ENCODE assay signal across 8 cellular contexts in the genomic region with DNA sequence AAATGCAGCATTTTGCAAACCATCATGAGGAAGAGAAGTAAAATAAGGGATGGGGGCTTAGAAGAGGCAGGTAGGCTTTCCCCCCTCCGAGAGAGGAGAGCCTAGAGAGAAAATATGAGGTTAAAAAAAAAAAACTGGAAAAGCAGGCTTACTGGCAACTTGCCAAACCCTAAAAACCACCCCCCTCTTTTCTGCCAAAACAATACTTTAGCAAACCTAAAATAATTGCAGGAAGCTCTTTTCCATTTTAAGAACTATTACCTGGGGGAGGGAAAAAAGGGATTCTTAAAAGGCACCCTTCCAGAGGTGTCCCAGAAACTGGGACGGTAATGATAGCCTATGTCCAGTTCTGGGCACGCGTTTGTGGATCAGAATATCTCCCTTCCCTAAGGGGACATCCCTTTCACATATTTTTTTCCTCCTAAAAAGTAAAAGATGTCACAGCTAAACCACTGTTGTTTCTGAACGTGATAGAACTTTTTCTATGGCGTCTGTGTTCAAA. TPM values are rescaled to one million over a fixed set of nuclear protein-coding genes. Genes with fewer than 3 reads are reported as not detected.
DNase-seq lines count a peak whose midpoint lies in the region; ATAC-seq and TF ChIP-seq lines count a peak whose summit lies in the region.

No MANE protein-coding gene starts in this region.

- peaks cover 39% of the 10 kb centered on the region for H3K27me3 Mint-ChIP-seq in brain

- peak overlapping the region in 1 of 2 experiments; percentile 83 for H2BK12ac ChIP-seq in mesenchymal stem cell (ENCODE audit: low read length in 2 of 2)

- peaks cover 0 to 5% (median 0%) of the 10 kb centered on the region in 5 experiments for H3K9me3 Mint-ChIP-seq in brain

- peak overlapping the region; percentile 94 to 98 (median 97) for H3K27ac Mint-ChIP-seq in brain

- TF ChIP-seq CTCF in left ventricle myocardium inferior (IDR thresholded peaks at IDR 0.05; ENCODE audit: borderline replicate concordance), result no peak
- no peak for TF ChIP-seq CTCF in brain (conservative IDR thresholded peaks at IDR 0.05)

- peaks cover 4% of the 10 kb centered on the region for H3K79me1 ChIP-seq in mesenchymal stem cell (replicated peaks; ENCODE audit: low read length, poor library complexity, severe bottlenecking)

- H2BK5ac ChIP-seq in mesenchymal stem cell (ENCODE audit: low read depth, low read length, poor library complexity, severe bottlenecking), result no peak overlapping the region

- no peak overlapping the region for H3K14ac ChIP-seq in mesenchymal stem cell (ENCODE audit: low read length in 2 of 2)

- H3K18ac ChIP-seq in mesenchymal stem cell (ENCODE audit: low read depth in 1 of 2, low read length in 2 of 2), result peak overlapping the region in 1 of 2 experiments; percentile 21

- peaks cover 5% of the 10 kb centered on the region for H3K36me3 Mint-ChIP-seq in brain

- H4K8ac ChIP-seq in mesenchymal stem cell (ENCODE audit: low read length), result no peak overlapping the region

- peak overlapping the region; percentile 88 to 95 (median 91) for H3K4me3 Mint-ChIP-seq in brain

- intact Hi-C loops in left ventricle myocardium inferior (cut with micrococcal nuclease), result loop anchor here (10.0 kb wide), 1 partner anchor 254 kb away; no protein-coding TSS in a partner anchor
- intact Hi-C loops in left ventricle myocardium superior (cut with micrococcal nuclease), result loop anchor here (10.0 kb wide), 1 partner anchor 254 kb away; no protein-coding TSS in a partner anchor

- H4K91ac ChIP-seq in mesenchymal stem cell (ENCODE audit: low read length), result no peak overlapping the region

- H3K4me3 ChIP-seq in left ventricle myocardium inferior (peak overlapping the region; percentile 88), mesenchymal stem cell (ENCODE audit: insufficient read depth in 1 of 2, low read depth in 1 of 2, low read length in 2 of 2) (peak overlapping the region in 1 of 2 experiments; percentile 86)

- H3K27ac ChIP-seq in left ventricle myocardium inferior (replicated peaks), result peak overlapping the region; percentile 98
- H3K27ac ChIP-seq in mesenchymal stem cell (ENCODE audit: low read length, poor library complexity, severe bottlenecking), result peak overlapping the region; percentile 32

- peak overlapping the region; percentile 73 for H2AK5ac ChIP-seq in mesenchymal stem cell (ENCODE audit: low read length, severe bottlenecking)

- no peak overlapping the region for H2BK15ac ChIP-seq in mesenchymal stem cell (ENCODE audit: low read depth, poor library complexity, severe bottlenecking)

- H2BK120ac ChIP-seq in mesenchymal stem cell (ENCODE audit: low read depth, low read length), result no peak overlapping the region

- H3K4me1 ChIP-seq in left ventricle myocardium inferior (peaks cover 82% of the 10 kb centered on the region), mesenchymal stem cell (ENCODE audit: control insufficient read depth, insufficient read depth, low read depth, low read length) (no peaks in the 10 kb centered on the region)

- WGBS in mesenchymal stem cell, result 5% methylated on average over 5 of the region's 6 CpGs

- no peak overlapping the region for H3K23ac ChIP-seq in mesenchymal stem cell (ENCODE audit: low read length in 2 of 2)

- peaks cover 69% of the 10 kb centered on the region for H3K4me1 Mint-ChIP-seq in brain

- DNase-seq in left ventricle myocardium inferior, result no peak
- no peak for DNase-seq in left ventricle myocardium superior
- no peak for DNase-seq in mesenchymal stem cell
- DNase-seq in NCI-H526 treated with DMSO at 0.1 percent for 48 hours (lab: John Stamatoyannopoulos, UW), result no peak
- DNase-seq in SW480 (ENCODE audit: low spot score), result no peak
- no peak for DNase-seq in NCI-H510A treated with DMSO at 0.1 percent for 48 hours (lab: John Stamatoyannopoulos, UW)
- no peak for DNase-seq in NCI-H146 (lab: John Stamatoyannopoulos, UW)

- peak overlapping the region; percentile 96 for H3K9ac ChIP-seq in mesenchymal stem cell (ENCODE audit: low read length)

- no peaks in the 10 kb centered on the region for H3K27me3 ChIP-seq in left ventricle myocardium inferior (ENCODE audit: low read depth)
- H3K27me3 ChIP-seq in mesenchymal stem cell (ENCODE audit: control insufficient read depth in 1 of 2, insufficient read depth in 1 of 2, low read length in 2 of 2), result no peaks in the 10 kb centered on the region

- no peak for ATAC-seq in left ventricle myocardium superior

- no peak overlapping the region for H3K4ac ChIP-seq in mesenchymal stem cell (ENCODE audit: low read depth in 1 of 2, low read length in 2 of 2)

- no peaks in the 10 kb centered on the region for H3K9me3 ChIP-seq in left ventricle myocardium inferior (replicated peaks)
- no peaks in the 10 kb centered on the region for H3K9me3 ChIP-seq in mesenchymal stem cell (ENCODE audit: control insufficient read depth, low read length)

- H3K36me3 ChIP-seq in left ventricle myocardium inferior, result no peaks in the 10 kb centered on the region
- H3K36me3 ChIP-seq in mesenchymal stem cell (ENCODE audit: control insufficient read depth in 1 of 2, insufficient read depth in 2 of 2, low read depth in 1 of 2, low read length in 2 of 2), result no peaks in the 10 kb centered on the region

- peak overlapping the region; percentile 96 for H3K4me2 ChIP-seq in mesenchymal stem cell (ENCODE audit: low read length, poor library complexity, severe bottlenecking)

- H2AFZ ChIP-seq in mesenchymal stem cell (ENCODE audit: low read depth, low read length), result peak overlapping the region; percentile 53

RNA-seq across cellular contexts. Expression of gene NFIA, which starts 1.2 kb away (rescaled TPM):
- total RNA-seq in left ventricle myocardium inferior, result 90.2 TPM
- total RNA-seq in left ventricle myocardium superior, result 102 TPM
- polyA plus RNA-seq in brain (ENCODE audit: insufficient read depth, low read depth, low replicate concordance), result 4.1 TPM
- polyA plus RNA-seq in mesenchymal stem cell (2013, experiment 1 of 2), result 5.0 TPM
- polyA plus RNA-seq in mesenchymal stem cell (2013, experiment 2 of 2), result 4.9 TPM
